ENCODE assay signal across 9 cellular contexts in genomic region chr11:704799-705645, GRCh38. TPM values are rescaled to one million over a fixed set of nuclear protein-coding genes. Genes with fewer than 3 reads are reported as not detected.
A peak's percentile ranks its signal among the peaks of the same experiment; 100 is the strongest.
DNase-seq lines count a peak whose midpoint lies in the region; TF ChIP-seq lines count a peak whose summit lies in the region.
"Had no signal": no experiment of that assay in that cellular context is flagged by ENCODE, and none has a peak within 500 bp of the region (broad histone marks: within the 10 kb centered on the region; RNA-seq: fewer than 3 reads in every experiment).

No MANE protein-coding gene starts in this region.

- H3K9me3 Mint-ChIP-seq in activated naive CD4-positive, alpha-beta T cell treated with anti-CD3 and anti-CD28 coated beads, Interleukin-2, amount 10 ng/mL, durations not matched to agents 7 days and 5 days, result no peaks in the 10 kb centered on the region
- H3K9me3 Mint-ChIP-seq: activated B cell treated with CpG ODN at 0.5 μM for 24 hours had no signal

- TF ChIP-seq CTCF in C4-2B (conservative IDR thresholded peaks at IDR 0.05), result no peak
- no peak for TF ChIP-seq CTCF in PC-9 (conservative IDR thresholded peaks at IDR 0.05)
- TF ChIP-seq CTCF in fibroblast of lung (conservative IDR thresholded peaks at IDR 0.05 in 1 of 2, IDR thresholded peaks at IDR 0.05 in 1 of 2; ENCODE audit: low read depth in 1 of 2, low read length in 2 of 2), result no peak
- TF ChIP-seq CTCF in ovary (IDR thresholded peaks at IDR 0.05), result no peak

- TF ChIP-seq POLR2A in ovary (IDR thresholded peaks at IDR 0.05), result no peak

- H2AFZ ChIP-seq in PC-9 (no peak overlapping the region), fibroblast of lung (ENCODE audit: low read length) (no peak overlapping the region)

- BruUV-seq in PC-9 (replicated peaks; lab: Mats Ljungman, UMichigan), result TSS peak; percentile 21

- H3K9ac ChIP-seq in fibroblast of lung (ENCODE audit: insufficient read depth, low read length), result peak overlapping the region; percentile 37

- H3K9me2 ChIP-seq in PC-9 (ENCODE audit: insufficient read depth), result no peaks in the 10 kb centered on the region

- H3K27ac Mint-ChIP-seq in activated naive CD4-positive, alpha-beta T cell treated with anti-CD3 and anti-CD28 coated beads, Interleukin-2, amount 10 ng/mL, durations not matched to agents 7 days and 5 days, result no peak overlapping the region
- H3K27ac Mint-ChIP-seq: activated B cell treated with CpG ODN at 0.5 μM for 24 hours had no signal

- no peaks in the 10 kb centered on the region for H3K36me3 ChIP-seq in PC-9 (ENCODE audit: low read depth)
- peaks cover 12% of the 10 kb centered on the region for H3K36me3 ChIP-seq in fibroblast of lung (ENCODE audit: control insufficient read depth, insufficient read depth, low read length)
- no peaks in the 10 kb centered on the region for H3K36me3 ChIP-seq in ovary

- H4K20me1 ChIP-seq in PC-9 (ENCODE audit: insufficient read depth) (no peaks in the 10 kb centered on the region; the same call in 1 of the 2 replicates), fibroblast of lung (ENCODE audit: control insufficient read depth, extremely low read depth, insufficient read depth, low read length) (no peaks in the 10 kb centered on the region)

- H3K36me3 Mint-ChIP-seq in activated naive CD4-positive, alpha-beta T cell treated with anti-CD3 and anti-CD28 coated beads, Interleukin-2, amount 10 ng/mL, durations not matched to agents 7 days and 5 days, result peaks cover 7% of the 10 kb centered on the region

- H3K9me3 ChIP-seq in PC-9 (ENCODE audit: insufficient read depth, low read depth) (no peaks in the 10 kb centered on the region), fibroblast of lung (ENCODE audit: control insufficient read depth, insufficient read depth, low read depth, low read length) (no peaks in the 10 kb centered on the region), ovary (no peaks in the 10 kb centered on the region)

- POLR2A ChIA-PET in PC-9 (lab: Charles Lee; ENCODE audit: unreplicated experiment), result interaction anchor here (0.5 to 1.0 kb wide), 3 partner anchors 9 to 198 kb away, joined by 3 to 7 read pairs (median 5); partner anchors contain the start of gene TMEM80

- intact Hi-C loops in PC-9 (cut with micrococcal nuclease; ENCODE audit: unreplicated experiment) (no loop called here), ovary (cut with DNase I) (loop anchor here in 1 of 4 donors (5.0 kb wide), 1 partner anchor 1202 kb away; no protein-coding TSS in a partner anchor)

- H3K27ac ChIP-seq in C4-2B, result peak overlapping the region; percentile 98
- H3K27ac ChIP-seq in PC-9, result peak overlapping the region; percentile 55
- H3K27ac ChIP-seq in fibroblast of lung (ENCODE audit: insufficient read depth, low read length), result no peak overlapping the region
- H3K27ac ChIP-seq in ovary, result peak overlapping the region; percentile 31 to 61

- peak overlapping the region; percentile 84 for H3K4me3 ChIP-seq in PC-9
- H3K4me3 ChIP-seq in fibroblast of lung (replicated peaks in 1 of 4; ENCODE audit: control extremely low read depth in 1 of 4, insufficient read depth in 1 of 4, low read depth in 3 of 4, low read length in 4 of 4), result peak overlapping the region; percentile 20 to 79 (median 24)
- H3K4me3 ChIP-seq in ovary, result peak overlapping the region; percentile 70

- WGBS in ovary, 3 donors, result 71 to 84% (median 76%) methylated on average over 22 to 25 of the region's 25 CpGs

- peaks cover 27% of the 10 kb centered on the region for H3K79me2 ChIP-seq in PC-9 (ENCODE audit: low read depth)
- H3K79me2 ChIP-seq in fibroblast of lung (ENCODE audit: control insufficient read depth, insufficient read depth, low read length), result no peaks in the 10 kb centered on the region

- H3K4me1 ChIP-seq in PC-9 (replicated peaks; ENCODE audit: insufficient read depth) (peaks cover 17% of the 10 kb centered on the region), fibroblast of lung (ENCODE audit: control insufficient read depth, extremely low read depth, insufficient read depth, low read length) (peaks cover 11% of the 10 kb centered on the region), ovary (ENCODE audit: insufficient read depth) (peaks cover 34% of the 10 kb centered on the region)

- no peak overlapping the region for H3K4me3 Mint-ChIP-seq in activated naive CD4-positive, alpha-beta T cell treated with anti-CD3 and anti-CD28 coated beads, Interleukin-2, amount 10 ng/mL, durations not matched to agents 7 days and 5 days
- H3K4me3 Mint-ChIP-seq: activated B cell treated with CpG ODN at 0.5 μM for 24 hours had no signal

- peaks cover 14% of the 10 kb centered on the region; the same call in 1 of the 2 replicates for H3F3A ChIP-seq in PC-9 (ENCODE audit: insufficient read depth, low read depth)

- peaks cover 4% of the 10 kb centered on the region for H3K4me1 Mint-ChIP-seq in activated naive CD4-positive, alpha-beta T cell treated with anti-CD3 and anti-CD28 coated beads, Interleukin-2, amount 10 ng/mL, durations not matched to agents 7 days and 5 days

- H3K27me3 ChIP-seq in PC-9 (ENCODE audit: insufficient read depth, low read depth), result no peaks in the 10 kb centered on the region
- no peaks in the 10 kb centered on the region for H3K27me3 ChIP-seq in fibroblast of lung (ENCODE audit: control insufficient read depth, insufficient read depth, low read length)
- H3K27me3 ChIP-seq in ovary, result no peaks in the 10 kb centered on the region

- CTCF ChIA-PET in PC-9 (lab: Charles Lee), result no interaction called here
- CTCF ChIA-PET in activated naive CD4-positive, alpha-beta T cell treated with anti-CD3 and anti-CD28 coated beads, Interleukin-2, amount 10 ng/mL, durations not matched to agents 7 days and 5 days (lab: Charles Lee), result interaction anchor here (0.7 kb wide), 1 partner anchor 151 kb away, joined by 3 read pairs; no protein-coding TSS in a partner anchor

- peak; percentile 78 to 83 for DNase-seq in PC-9
- no peak for DNase-seq in fibroblast of lung (ENCODE audit: low read depth in 2 of 2)
- peak in 4 of 5 donors; percentile 25 to 51 (median 40) for DNase-seq in ovary
- no peak for DNase-seq in activated CD8-positive, alpha-beta memory T cell treated with anti-CD3 and anti-CD28 coated beads for 24 hours
- no peak for DNase-seq in Ammon's horn (ENCODE audit: low spot score)
- no peak for DNase-seq in activated naive CD4-positive, alpha-beta T cell treated with anti-CD3 and anti-CD28 coated beads, Interleukin-2, amount 10 ng/mL, durations not matched to agents 7 days and 5 days
- DNase-seq in germinal center (ENCODE audit: low spot score), result no peak
- DNase-seq: activated B cell treated with CpG ODN at 0.5 μM for 24 hours had no signal

- no peak for TF ChIP-seq EP300 in ovary (IDR thresholded peaks at IDR 0.05)

- H3K27me3 Mint-ChIP-seq in activated naive CD4-positive, alpha-beta T cell treated with anti-CD3 and anti-CD28 coated beads, Interleukin-2, amount 10 ng/mL, durations not matched to agents 7 days and 5 days, result peaks cover 55% of the 10 kb centered on the region

- peak overlapping the region; percentile 93 for H3K4me2 ChIP-seq in PC-9
- H3K4me2 ChIP-seq in fibroblast of lung (ENCODE audit: extremely low read depth, insufficient read depth, low read length), result peak overlapping the region; percentile 71

RNA-seq across cellular contexts. Expression of gene EPS8L2, which starts 1.0 kb away (rescaled TPM):
- total RNA-seq in PC-9 (2021), result 228 and 229 TPM in 2 replicates
- total RNA-seq in fibroblast of lung, result 24.1 and 54.2 TPM in 2 replicates
- 17.0 and 18.4 TPM in 2 replicates for polyA plus RNA-seq in fibroblast of lung
- 30.2 and 33.3 TPM in 2 replicates for polyA plus RNA-seq in fibroblast of lung (2012)
- polyA minus RNA-seq in fibroblast of lung (ENCODE audit: low replicate concordance), result 19.8 and 33.2 TPM in 2 replicates
- total RNA-seq in ovary, result 10 to 100 TPM; 20.6 to 57.9 (median 34.2) TPM
- polyA plus RNA-seq in ovary, result 10 to 100 TPM in 1 of 2 donors, 1 to 10 TPM in 1; 5.9 to 17.4 TPM

RNA-seq across cellular contexts. Expression of gene TMEM80, which starts 9.4 kb away (rescaled TPM):
- 34.0 and 36.6 TPM in 2 replicates for total RNA-seq in PC-9 (2021)
- total RNA-seq in fibroblast of lung, result 7.4 and 10.6 TPM in 2 replicates
- polyA plus RNA-seq in fibroblast of lung, result 8.0 and 15.3 TPM in 2 replicates
- polyA plus RNA-seq in fibroblast of lung (2012), result 10.9 and 20.6 TPM in 2 replicates
- 3.4 and 7.5 TPM in 2 replicates for polyA minus RNA-seq in fibroblast of lung (ENCODE audit: low replicate concordance)
- 10 to 100 TPM; 15.4 to 38.0 (median 30.5) TPM for total RNA-seq in ovary
- polyA plus RNA-seq in ovary, result 10 to 100 TPM; 28.9 to 37.6 TPM

RNA-seq across cellular contexts. Expression of gene DEAF1, which starts 10.0 kb away (rescaled TPM):
- total RNA-seq in PC-9 (2021) (36.9 and 44.4 TPM in 2 replicates), fibroblast of lung (28.2 and 38.3 TPM in 2 replicates), ovary (10 to 100 TPM; 15.5 to 43.4 (median 34.1) TPM)
- polyA plus RNA-seq in fibroblast of lung (9.7 and 14.4 TPM in 2 replicates), ovary (10 to 100 TPM; 10.2 to 23.9 TPM)
- 15.8 and 22.4 TPM in 2 replicates for polyA plus RNA-seq in fibroblast of lung (2012)
- 18.0 and 39.5 TPM in 2 replicates for polyA minus RNA-seq in fibroblast of lung (ENCODE audit: low replicate concordance)

RNA-seq across cellular contexts. Expression of gene TALDO1, which starts 42.2 kb away (rescaled TPM):
- total RNA-seq in PC-9 (2021) (434 and 446 TPM in 2 replicates), fibroblast of lung (99.4 and 150 TPM in 2 replicates), ovary (100 to 1,000 TPM in 6 of 7 donors, 10 to 100 TPM in 1; 75.0 to 134 (median 117) TPM)
- polyA plus RNA-seq in fibroblast of lung (136 and 189 TPM in 2 replicates), ovary (100 to 1,000 TPM in 1 of 2 donors, 10 to 100 TPM in 1; 76.8 to 103 TPM)
- polyA plus RNA-seq in fibroblast of lung (2012), result 195 and 256 TPM in 2 replicates
- 106 and 171 TPM in 2 replicates for polyA minus RNA-seq in fibroblast of lung (ENCODE audit: low replicate concordance)

Comparison
In these comparisons a context has a peak if more than half of its experiments do, and no peak if none do; other contexts are left out.
1. DNase-seq: peak in PC-9 (2 of 2) and ovary (4 of 5); none in fibroblast of lung (0 of 2), activated CD8-positive, alpha-beta memory T cell treated with anti-CD3 and anti-CD28 coated beads for 24 hours (single experiment), Ammon's horn (single experiment), activated naive CD4-positive, alpha-beta T cell treated with anti-CD3 and anti-CD28 coated beads, Interleukin-2, amount 10 ng/mL, durations not matched to agents 7 days and 5 days (single experiment) and germinal center (single experiment).
2. H3K4me3 ChIP-seq: peak in every context shown above with its lines; median percentile 84 in PC-9; 70 in ovary; 24 in fibroblast of lung.